ENCODE assay signal across 9 cellular contexts in genomic region chr1:214604543-214604942, GRCh38. TPM values are rescaled to one million over a fixed set of nuclear protein-coding genes. Genes with fewer than 3 reads are reported as not detected.
DNase-seq lines count a peak whose midpoint lies in the region; ATAC-seq and TF ChIP-seq lines count a peak whose summit lies in the region.
"Had no signal": no experiment of that assay in that cellular context is flagged by ENCODE, and none has a peak within 500 bp of the region (broad histone marks: within the 10 kb centered on the region; RNA-seq: fewer than 3 reads in every experiment).

No MANE protein-coding gene starts in this region.

- no peak for ATAC-seq in HG02588 (IDR thresholded peaks at IDR 0.05; ENCODE audit: unreplicated experiment)
- no peak for ATAC-seq in GM21447 (IDR thresholded peaks at IDR 0.05; ENCODE audit: unreplicated experiment)
- no peak for ATAC-seq in HG03378 (IDR thresholded peaks at IDR 0.05; ENCODE audit: unreplicated experiment)
- ATAC-seq: activated CD4-positive, CD25-positive, alpha-beta regulatory T cell treated with anti-CD3 and anti-CD28 coated beads, Interleukin-2, amount 50 U/mL, for 24 hours had no signal

- peaks cover 32% of the 10 kb centered on the region for H3K4me1 Mint-ChIP-seq in HFFc6 (ENCODE audit: low read depth)
- H3K4me1 Mint-ChIP-seq in activated T-helper 2 cell treated with anti-CD3 and anti-CD28 coated beads, Interferon-gamma antibody, Interleukin-2, Interleukin-4, amounts not matched to agents 10 μg/mL and 5 μg/mL and 100 μg/mL, durations not matched to agents 14 hours and 24 hours and 36 hours (ENCODE audit: low read depth), result peaks cover 29% of the 10 kb centered on the region

- H3K27ac Mint-ChIP-seq in HFFc6, result peak overlapping the region; percentile 97
- peak overlapping the region; percentile 31 for H3K27ac Mint-ChIP-seq in activated T-helper 2 cell treated with anti-CD3 and anti-CD28 coated beads, Interferon-gamma antibody, Interleukin-2, Interleukin-4, amounts not matched to agents 10 μg/mL and 5 μg/mL and 100 μg/mL, durations not matched to agents 14 hours and 24 hours and 36 hours

- peak overlapping the region; percentile 91 for H3K4me2 ChIP-seq in BLaER1

- peaks cover 6% of the 10 kb centered on the region for H3K36me3 Mint-ChIP-seq in HFFc6 (ENCODE audit: low read depth)
- peaks cover 26% of the 10 kb centered on the region for H3K36me3 Mint-ChIP-seq in activated T-helper 2 cell treated with anti-CD3 and anti-CD28 coated beads, Interferon-gamma antibody, Interleukin-2, Interleukin-4, amounts not matched to agents 10 μg/mL and 5 μg/mL and 100 μg/mL, durations not matched to agents 14 hours and 24 hours and 36 hours (ENCODE audit: low read depth)

- peak; percentile 45 for DNase-seq in HFFc6
- DNase-seq in activated T-helper 2 cell treated with anti-CD3 and anti-CD28 coated beads, Interferon-gamma antibody, Interleukin-2, Interleukin-4, amounts not matched to agents 10 μg/mL and 5 μg/mL and 100 μg/mL, durations not matched to agents 14 hours and 24 hours and 36 hours (ENCODE audit: low spot score), result no peak
- DNase-seq in left kidney (ENCODE audit: low read depth, low spot score), result peak; percentile 10
- DNase-seq in SHP77 (lab: John Stamatoyannopoulos, UW), result no peak

- no peak for TF ChIP-seq CTCF in HFFc6 (IDR thresholded peaks at IDR 0.05)

- peaks cover 40% of the 10 kb centered on the region for H3K9me3 ChIP-seq in BLaER1

- no peaks in the 10 kb centered on the region; the same call in 1 of the 2 replicates for H3K27me3 Mint-ChIP-seq in HFFc6 (ENCODE audit: insufficient read depth)
- H3K27me3 Mint-ChIP-seq in activated T-helper 2 cell treated with anti-CD3 and anti-CD28 coated beads, Interferon-gamma antibody, Interleukin-2, Interleukin-4, amounts not matched to agents 10 μg/mL and 5 μg/mL and 100 μg/mL, durations not matched to agents 14 hours and 24 hours and 36 hours (ENCODE audit: low read depth), result no peaks in the 10 kb centered on the region

- peaks cover 22% of the 10 kb centered on the region for H3K4me1 ChIP-seq in BLaER1

- no peaks in the 10 kb centered on the region for H4K20me1 ChIP-seq in BLaER1

- no peaks in the 10 kb centered on the region for H3K27me3 ChIP-seq in BLaER1

- peak overlapping the region; percentile 94 for H3K4me3 ChIP-seq in BLaER1

- intact Hi-C loops in activated T-helper 2 cell treated with anti-CD3 and anti-CD28 coated beads, Interferon-gamma antibody, Interleukin-2, Interleukin-4, amounts not matched to agents 10 μg/mL and 5 μg/mL and 100 μg/mL, durations not matched to agents 14 hours and 24 hours and 36 hours (cut with micrococcal nuclease), result loop anchor here (5.0 kb wide), 2 partner anchors 272 to 342 kb away; no protein-coding TSS in a partner anchor

- peak overlapping the region; percentile 92 for H3K9ac ChIP-seq in BLaER1

- H3K27ac ChIP-seq in BLaER1, result peak overlapping the region; percentile 89; the same call in 1 of the 2 replicates

- H3K4me3 Mint-ChIP-seq in HFFc6, result peak overlapping the region; percentile 96
- H3K4me3 Mint-ChIP-seq in activated T-helper 2 cell treated with anti-CD3 and anti-CD28 coated beads, Interferon-gamma antibody, Interleukin-2, Interleukin-4, amounts not matched to agents 10 μg/mL and 5 μg/mL and 100 μg/mL, durations not matched to agents 14 hours and 24 hours and 36 hours (ENCODE audit: low read depth), result peak overlapping the region; percentile 98

- H3K36me3 ChIP-seq in BLaER1, result peaks cover 43% of the 10 kb centered on the region

- H3K9me3 Mint-ChIP-seq in HFFc6, result peaks cover 6% of the 10 kb centered on the region
- peaks cover 6% of the 10 kb centered on the region for H3K9me3 Mint-ChIP-seq in activated T-helper 2 cell treated with anti-CD3 and anti-CD28 coated beads, Interferon-gamma antibody, Interleukin-2, Interleukin-4, amounts not matched to agents 10 μg/mL and 5 μg/mL and 100 μg/mL, durations not matched to agents 14 hours and 24 hours and 36 hours

RNA-seq across cellular contexts. Expression of gene CENPF, which starts 1.5 kb away (rescaled TPM):
- 10 to 100 TPM; 36.8 to 79.2 (median 76.6) TPM for total RNA-seq in HFFc6 (2021; fragmentation: NEBNext Ultra II Directional; extraction: Animal tissue kit (Norgen Biotek cat#: 25700))
- 77.1 and 85.9 TPM in 2 replicates for total RNA-seq in activated T-helper 2 cell treated with anti-CD3 and anti-CD28 coated beads, Interferon-gamma antibody, Interleukin-2, Interleukin-4, amounts not matched to agents 10 μg/mL and 5 μg/mL and 100 μg/mL, durations not matched to agents 14 hours and 24 hours and 36 hours

RNA-seq across cellular contexts. Expression of gene PTPN14, which starts 53.1 kb away (rescaled TPM):
- 100 to 1,000 TPM in 4 of 6 experiments, 10 to 100 TPM in 2; 93.6 to 140 (median 106) TPM for total RNA-seq in HFFc6 (2021; fragmentation: NEBNext Ultra II Directional; extraction: Animal tissue kit (Norgen Biotek cat#: 25700))
- 71.4 and 75.6 TPM in 2 replicates for total RNA-seq in activated T-helper 2 cell treated with anti-CD3 and anti-CD28 coated beads, Interferon-gamma antibody, Interleukin-2, Interleukin-4, amounts not matched to agents 10 μg/mL and 5 μg/mL and 100 μg/mL, durations not matched to agents 14 hours and 24 hours and 36 hours

Comparison
In these comparisons a context has a peak if more than half of its experiments do, and no peak if none do; other contexts are left out.
1. DNase-seq: peak in HFFc6 (single experiment) and left kidney (single experiment); none in activated T-helper 2 cell treated with anti-CD3 and anti-CD28 coated beads, Interferon-gamma antibody, Interleukin-2, Interleukin-4, amounts not matched to agents 10 μg/mL and 5 μg/mL and 100 μg/mL, durations not matched to agents 14 hours and 24 hours and 36 hours (single experiment) and SHP77 (0 of 2).